Comparison of ENCODE assay signal across 8 cellular contexts in genomic region chr22:50267591-50268390, GRCh38. TPM values are rescaled to one million over a fixed set of nuclear protein-coding genes. Genes with fewer than 3 reads are reported as not detected.
DNase-seq lines count a peak whose midpoint lies in the region; ATAC-seq, FAIRE-seq and TF ChIP-seq lines count a peak whose summit lies in the region.

No MANE protein-coding gene starts in this region.

- no peak overlapping the region for H3K9ac ChIP-seq in kidney (ENCODE audit: low read length in 2 of 2)

- in situ Hi-C loops in SK-MEL-5 (cut with HindIII; ENCODE audit: low pct_unique_long_range_greater_than_20kb, low sequenced_read_pairs): no loop called here

- no peak for TF ChIP-seq POLR2A in body of pancreas (IDR thresholded peaks at IDR 0.05)

- FAIRE-seq in kidney (lab: Jason Lieb, UNC): no peak

- H3K4me3 ChIP-seq in BJ (ENCODE audit: low read depth, low read length) (peak overlapping the region; percentile 39), body of pancreas (no peak overlapping the region), kidney (ENCODE audit: low read length in 2 of 2) (peak overlapping the region in 1 of 2 donors; percentile 13)

- 8% methylated on average over 62 of the region's 75 CpGs; no CpG with 5 or more reads in 1 of the 2 donors for WGBS in body of pancreas, 2 donors

- peaks cover 49% of the 10 kb centered on the region for H3K4me1 ChIP-seq in body of pancreas
- H3K4me1 ChIP-seq in kidney (ENCODE audit: control insufficient read depth in 1 of 2, insufficient read depth in 1 of 2, low read depth in 1 of 2, low read length in 2 of 2): peaks cover 4 to 26% of the 10 kb centered on the region in 2 donors

- H3K27me3 ChIP-seq in BJ (ENCODE audit: control insufficient read depth, insufficient read depth, low read length) (no peaks in the 10 kb centered on the region), body of pancreas (no peaks in the 10 kb centered on the region)

- no peaks in the 10 kb centered on the region for H3K9me3 ChIP-seq in body of pancreas
- no peaks in the 10 kb centered on the region for H3K9me3 ChIP-seq in kidney (ENCODE audit: control insufficient read depth in 1 of 2, low read length in 2 of 2)

- intact Hi-C loops in body of pancreas (cut with DNase I): loop anchor here (5.0 kb wide), 1 partner anchor 65 kb away; no protein-coding TSS in a partner anchor
- intact Hi-C loops in kidney (cut with DNase I): no loop called here

- TF ChIP-seq CTCF in BJ (IDR thresholded peaks at IDR 0.05; ENCODE audit: insufficient read depth, low read depth, low read length) (0 out of 2 replicates have a peak, but pooled peaks have one; percentile 24), body of pancreas (IDR thresholded peaks at IDR 0.05) (peak in 4 of 7 experiments; percentile 13 to 30 (median 22)), kidney (IDR thresholded peaks at IDR 0.05; ENCODE audit: borderline replicate concordance, extremely low read depth, insufficient read depth) (peak; percentile 36)

- DNase-seq in BJ (ENCODE audit: low read depth) (no peak), SK-MEL-5 (ENCODE audit: low read depth, low spot score) (peak; percentile 45), body of pancreas (peak; percentile 75 to 82 (median 76)), kidney (no peak), SKM-1 treated with dmso at 0.1 percent for 144 hours (lab: John Stamatoyannopoulos, UW; ENCODE audit: unreplicated experiment) (no peak), NCI-H2107 (lab: John Stamatoyannopoulos, UW) (no peak)
- peak; percentile 79 for DNase-seq in stimulated activated CD8-positive, alpha-beta memory T cell treated with anti-CD3 and anti-CD28 coated beads, Interleukin-4, amount 100 ng/mL, for 48 hours

- H3K27ac ChIP-seq in body of pancreas (no peak overlapping the region), kidney (ENCODE audit: low read depth in 2 of 2, low read length in 2 of 2) (no peak overlapping the region)

- ATAC-seq in body of pancreas (peak; percentile 65), GM21367 (IDR thresholded peaks at IDR 0.05; ENCODE audit: unreplicated experiment) (no peak)

- peaks cover 3% of the 10 kb centered on the region; the same call in 1 of the 2 replicates for H3K36me3 ChIP-seq in BJ (ENCODE audit: control insufficient read depth, insufficient read depth, low read length)
- no peaks in the 10 kb centered on the region for H3K36me3 ChIP-seq in body of pancreas (replicated peaks in 1 of 2; ENCODE audit: insufficient read depth in 1 of 2, low read depth in 2 of 2)
- H3K36me3 ChIP-seq in kidney (ENCODE audit: control insufficient read depth in 1 of 2, insufficient read depth in 2 of 2, low read length in 2 of 2): no peaks in the 10 kb centered on the region

- POLR2A ChIA-PET in BJ (lab: Charles Lee): no interaction called here

- CTCF ChIA-PET in BJ (lab: Yijun Ruan, JAX): interaction anchor here (0.6 to 3.4 kb wide), 10 partner anchors 8 to 261 kb away, joined by 3 to 13 read pairs (median 3); partner anchors contain the start of gene HDAC10

RNA-seq across cellular contexts. Expression of gene MAPK11, which starts 2.4 kb away (rescaled TPM):
- polyA plus RNA-seq in BJ (2011; rRNA removed): 11.2 and 19.6 TPM in 2 replicates
- polyA minus RNA-seq in BJ (2011; rRNA and poly(A)+ RNA removed): 13.7 and 18.9 TPM in 2 replicates
- total RNA-seq in SK-MEL-5 (2014; rRNA removed; shearing (Covaris generic)): 6.1 and 6.7 TPM in 2 replicates
- polyA plus RNA-seq in SK-MEL-5 (2015; cell fraction: cytosol; rRNA removed): 18.2 and 20.3 TPM in 2 replicates
- 133 and 134 TPM in 2 replicates for polyA plus RNA-seq in SK-MEL-5 (2015; cell fraction: nucleus; rRNA removed)
- total RNA-seq in body of pancreas: 1 to 10 TPM; 3.0 to 3.6 TPM
- total RNA-seq in kidney: 18.3 TPM
- 11.4 TPM for polyA plus RNA-seq in kidney (ENCODE audit: insufficient read depth, low read depth, low replicate concordance)

RNA-seq across cellular contexts. Expression of gene MAPK12, which starts 6.3 kb away (rescaled TPM):
- polyA plus RNA-seq in BJ (2011; rRNA removed) (36.6 and 51.4 TPM in 2 replicates), kidney (ENCODE audit: insufficient read depth, low read depth, low replicate concordance) (13.4 TPM)
- 33.0 and 51.2 TPM in 2 replicates for polyA minus RNA-seq in BJ (2011; rRNA and poly(A)+ RNA removed)
- total RNA-seq in SK-MEL-5 (2014; rRNA removed; shearing (Covaris generic)): 10.9 and 14.1 TPM in 2 replicates
- polyA plus RNA-seq in SK-MEL-5 (2015; cell fraction: cytosol; rRNA removed): 12.7 and 16.5 TPM in 2 replicates
- 101 and 111 TPM in 2 replicates for polyA plus RNA-seq in SK-MEL-5 (2015; cell fraction: nucleus; rRNA removed)
- total RNA-seq in body of pancreas (1 to 10 TPM; 3.9 to 4.6 TPM), kidney (15.9 TPM)

RNA-seq across cellular contexts. Expression of gene HDAC10, which starts 16.7 kb away (rescaled TPM):
- 8.8 and 18.2 TPM in 2 replicates for polyA plus RNA-seq in BJ (2011; rRNA removed)
- 9.6 and 9.9 TPM in 2 replicates for polyA minus RNA-seq in BJ (2011; rRNA and poly(A)+ RNA removed)
- total RNA-seq in SK-MEL-5 (2014; rRNA removed; shearing (Covaris generic)): 7.2 and 10.2 TPM in 2 replicates
- polyA plus RNA-seq in SK-MEL-5 (2015; cell fraction: cytosol; rRNA removed): 19.3 and 21.3 TPM in 2 replicates
- 141 and 177 TPM in 2 replicates for polyA plus RNA-seq in SK-MEL-5 (2015; cell fraction: nucleus; rRNA removed)
- total RNA-seq in body of pancreas: 100 to 1,000 TPM in 1 of 2 donors, 10 to 100 TPM in 1; 31.9 to 128 TPM
- 43.8 TPM for total RNA-seq in kidney
- polyA plus RNA-seq in kidney (ENCODE audit: insufficient read depth, low read depth, low replicate concordance): 20.4 TPM

RNA-seq across cellular contexts. Expression of gene TUBGCP6, which starts 23.0 kb away (rescaled TPM):
- polyA plus RNA-seq in BJ (2011; rRNA removed) (9.4 and 17.5 TPM in 2 replicates), kidney (ENCODE audit: insufficient read depth, low read depth, low replicate concordance) (19.2 TPM)
- 9.0 and 11.5 TPM in 2 replicates for polyA minus RNA-seq in BJ (2011; rRNA and poly(A)+ RNA removed)
- 14.5 and 15.0 TPM in 2 replicates for total RNA-seq in SK-MEL-5 (2014; rRNA removed; shearing (Covaris generic))
- polyA plus RNA-seq in SK-MEL-5 (2015; cell fraction: cytosol; rRNA removed): 8.2 and 12.3 TPM in 2 replicates
- 298 and 324 TPM in 2 replicates for polyA plus RNA-seq in SK-MEL-5 (2015; cell fraction: nucleus; rRNA removed)
- total RNA-seq in body of pancreas (100 to 1,000 TPM in 1 of 2 donors, 10 to 100 TPM in 1; 61.2 to 121 TPM), kidney (52.0 TPM)

RNA-seq across cellular contexts. Expression of gene PLXNB2, which starts 39.7 kb away (rescaled TPM):
- polyA plus RNA-seq in BJ (2011; rRNA removed): 83.7 and 143 TPM in 2 replicates
- polyA minus RNA-seq in BJ (2011; rRNA and poly(A)+ RNA removed): 151 and 183 TPM in 2 replicates
- 31.2 and 40.5 TPM in 2 replicates for total RNA-seq in SK-MEL-5 (2014; rRNA removed; shearing (Covaris generic))
- polyA plus RNA-seq in SK-MEL-5 (2015; cell fraction: cytosol; rRNA removed): 95.9 and 103 TPM in 2 replicates
- polyA plus RNA-seq in SK-MEL-5 (2015; cell fraction: nucleus; rRNA removed): 115 and 119 TPM in 2 replicates
- 100 to 1,000 TPM; 113 to 140 TPM for total RNA-seq in body of pancreas
- total RNA-seq in kidney: 383 TPM
- polyA plus RNA-seq in kidney (ENCODE audit: insufficient read depth, low read depth, low replicate concordance): 128 TPM

Comparison
In these comparisons a context has a peak if more than half of its experiments do, and no peak if none do; other contexts are left out.
1. DNase-seq: peak in SK-MEL-5 (single experiment), body of pancreas (4 of 4) and stimulated activated CD8-positive, alpha-beta memory T cell treated with anti-CD3 and anti-CD28 coated beads, Interleukin-4, amount 100 ng/mL, for 48 hours (single experiment); none in BJ (single experiment), kidney (single experiment), SKM-1 treated with dmso at 0.1 percent for 144 hours (single experiment) and NCI-H2107 (single experiment).
2. Peak in every context shown above with its lines, with median percentiles within 50 percentile points of each other: CTCF ChIP-seq.